ENCODE assay signal across 8 cellular contexts in the genomic region with DNA sequence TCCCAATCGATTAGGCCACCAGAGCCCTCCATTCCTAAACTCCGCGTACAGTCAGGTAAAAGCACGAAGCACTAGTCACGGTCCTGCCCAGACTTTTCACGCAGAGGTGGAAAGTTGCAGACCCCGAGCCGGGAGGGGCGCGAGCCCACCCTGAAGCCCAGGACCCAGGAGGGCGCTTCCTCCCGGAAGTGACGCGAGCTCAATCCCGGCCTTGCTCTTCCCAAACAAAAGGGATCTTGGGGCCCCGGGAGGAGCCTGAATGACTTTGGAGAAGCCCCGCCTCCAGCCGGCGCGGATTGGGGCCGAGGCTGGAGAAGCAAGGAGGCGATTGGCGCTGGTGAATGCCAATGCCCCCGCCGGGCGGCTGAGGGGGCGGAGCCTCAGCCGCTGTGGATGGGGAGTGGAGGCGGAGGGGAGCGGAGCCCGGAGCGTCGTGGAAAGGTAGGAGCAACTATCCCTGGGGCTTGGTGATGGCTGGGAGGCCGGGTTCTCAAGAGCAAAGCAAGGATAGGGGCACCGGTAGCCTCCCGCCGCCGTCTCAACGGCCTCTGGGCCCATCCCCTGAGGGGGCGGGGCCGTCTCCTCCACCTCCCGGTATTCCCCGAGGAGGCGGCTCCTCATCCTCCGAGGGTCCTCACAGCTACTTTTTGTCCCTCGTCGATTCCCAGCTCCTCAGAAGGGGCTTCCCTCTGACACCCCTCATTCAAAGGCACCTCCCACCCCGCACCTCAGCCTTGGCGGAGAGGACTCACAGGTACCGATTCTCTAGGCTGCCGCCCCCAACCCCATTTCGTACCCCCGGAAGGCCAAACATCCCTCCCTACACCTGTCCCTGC. TPM values are rescaled to one million over a fixed set of nuclear protein-coding genes. Genes with fewer than 3 reads are reported as not detected.
DNase-seq lines count a peak whose midpoint lies in the region; ATAC-seq and TF ChIP-seq lines count a peak whose summit lies in the region.

A gene with protein sequence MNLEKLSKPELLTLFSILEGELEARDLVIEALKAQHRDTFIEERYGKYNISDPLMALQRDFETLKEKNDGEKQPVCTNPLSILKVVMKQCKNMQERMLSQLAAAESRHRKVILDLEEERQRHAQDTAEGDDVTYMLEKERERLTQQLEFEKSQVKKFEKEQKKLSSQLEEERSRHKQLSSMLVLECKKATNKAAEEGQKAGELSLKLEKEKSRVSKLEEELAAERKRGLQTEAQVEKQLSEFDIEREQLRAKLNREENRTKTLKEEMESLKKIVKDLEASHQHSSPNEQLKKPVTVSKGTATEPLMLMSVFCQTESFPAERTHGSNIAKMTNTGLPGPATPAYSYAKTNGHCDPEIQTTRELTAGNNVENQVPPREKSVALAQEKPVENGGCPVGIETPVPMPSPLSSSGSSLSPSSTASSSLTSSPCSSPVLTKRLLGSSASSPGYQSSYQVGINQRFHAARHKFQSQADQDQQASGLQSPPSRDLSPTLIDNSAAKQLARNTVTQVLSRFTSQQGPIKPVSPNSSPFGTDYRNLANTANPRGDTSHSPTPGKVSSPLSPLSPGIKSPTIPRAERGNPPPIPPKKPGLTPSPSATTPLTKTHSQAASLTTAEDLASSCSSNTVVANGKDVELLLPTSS (plus strand): TSS at position 383 of the 836 bp plus-strand sequence. CDS start 19,952 bp downstream, outside the sequence.

- TF ChIP-seq POLR2A in adrenal gland (IDR thresholded peaks at IDR 0.05), result peak in 1 of 2 donors; percentile 59
- peak in 1 of 2 donors; percentile 82 for TF ChIP-seq POLR2A in heart left ventricle (IDR thresholded peaks at IDR 0.05)

- intact Hi-C loops in adrenal gland (cut with DNase I) (loop anchor here (5.0 to 10.0 kb wide), 3 partner anchors 66 to 311 kb away; a partner anchor contains a TSS), heart left ventricle (cut with DNase I) (loop anchor here in 9 of 10 donors (2.0 to 10.0 kb wide), 8 partner anchors 41 to 311 kb away; a partner anchor contains a TSS), posterior cingulate gyrus (cut with DNase I) (loop anchor here (5.0 kb wide), 1 partner anchor 221 kb away; a partner anchor contains a TSS)

- H3K9me3 ChIP-seq in adrenal gland (replicated peaks in 1 of 3), result no peaks in the 10 kb centered on the region
- no peaks in the 10 kb centered on the region for H3K9me3 ChIP-seq in heart left ventricle

- H3K27ac ChIP-seq in adrenal gland (peak within 1 kb of the TSS; percentile 35 to 91 (median 86)), heart left ventricle (peak within 1 kb of the TSS; percentile 90 to 98 (median 96))

- TF ChIP-seq CTCF in GM10266 (IDR thresholded peaks at IDR 0.05; ENCODE audit: control insufficient read depth, insufficient read depth, low read depth, missing control alignments) (no peak), adrenal gland (IDR thresholded peaks at IDR 0.05) (no peak), heart left ventricle (IDR thresholded peaks at IDR 0.05) (no peak), type B pancreatic cell (conservative IDR thresholded peaks at IDR 0.05) (no peak)

- peaks cover 36% of the 10 kb centered on the region for H3K4me1 Mint-ChIP-seq in type B pancreatic cell (ENCODE audit: unreplicated experiment)

- no peaks in the 10 kb centered on the region for H3K27me3 ChIP-seq in adrenal gland
- H3K27me3 ChIP-seq in heart left ventricle, result no peaks in the 10 kb centered on the region

- no peaks in the 10 kb centered on the region for H3K36me3 ChIP-seq in adrenal gland (replicated peaks in 1 of 2)
- H3K36me3 ChIP-seq in heart left ventricle, result no peaks in the 10 kb centered on the region

- 0 to 1% (median 1%) methylated on average over 25 to 53 of the region's 53 CpGs for WGBS in adrenal gland, 4 donors
- WGBS in heart left ventricle, 4 donors, result 0 to 1% (median 1%) methylated on average over 45 to 53 of the region's 53 CpGs

- no peaks in the 10 kb centered on the region for H3K27me3 Mint-ChIP-seq in type B pancreatic cell

- peaks cover 19 to 49% of the 10 kb centered on the region in 2 donors for H3K4me1 ChIP-seq in adrenal gland (replicated peaks in 1 of 2)
- peaks cover 0 to 82% (median 45%) of the 10 kb centered on the region in 12 donors for H3K4me1 ChIP-seq in heart left ventricle

- H3K4me3 ChIP-seq in adrenal gland (peak within 1 kb of the TSS; percentile 7 to 100 (median 76)), heart left ventricle (peak within 1 kb of the TSS; percentile 61 to 99 (median 88))

- DNase-seq in GM10266 (ENCODE audit: extremely low spot score), result peak; percentile 86
- peak; percentile 98 for DNase-seq in NCI-H1105 treated with DMSO at 0.1 percent for 48 hours (lab: John Stamatoyannopoulos, UW)
- DNase-seq in T follicular helper cell (ENCODE audit: low read depth), result peak; percentile 72
- peak; percentile 96 to 98 (median 97) for DNase-seq in adrenal gland
- DNase-seq in heart left ventricle, result peak; percentile 97 to 99 (median 98)
- DNase-seq in posterior cingulate gyrus, result peak; percentile 94 to 100 (median 98)
- DNase-seq in type B pancreatic cell (ENCODE audit: extremely low spot score, unreplicated experiment), result peak; percentile 95

- no peaks in the 10 kb centered on the region for H3K9me3 Mint-ChIP-seq in type B pancreatic cell

- ATAC-seq in HG02642 (IDR thresholded peaks at IDR 0.05; ENCODE audit: poor library complexity, unreplicated experiment) (peak; percentile 91), heart left ventricle (peak; percentile 91 to 97 (median 94))

- H3K36me3 Mint-ChIP-seq in type B pancreatic cell, result peaks cover 8% of the 10 kb centered on the region

- peak within 1 kb of the TSS; percentile 96 for H3K4me3 Mint-ChIP-seq in type B pancreatic cell

- H3K27ac Mint-ChIP-seq in type B pancreatic cell, result peak within 1 kb of the TSS; percentile 97

RNA-seq across cellular contexts. Expression of the gene that starts here (rescaled TPM):
- total RNA-seq in adrenal gland (10 to 100 TPM in 5 of 8 donors, 1 to 10 TPM in 3; 5.5 to 22.0 (median 16.8) TPM), heart left ventricle (10 to 100 TPM in 8 of 9 donors, 1 to 10 TPM in 1; 9.3 to 22.8 (median 14.7) TPM), type B pancreatic cell (ENCODE audit: low replicate concordance) (47.9 and 77.4 TPM in 2 replicates)
- polyA plus RNA-seq in adrenal gland (10 to 100 TPM in 1 of 3 donors, 1 to 10 TPM in 2; 2.5 to 11.3 (median 6.3) TPM), heart left ventricle (1 to 10 TPM; 4.6 to 6.5 TPM)

Comparison
In these comparisons a context has a peak if more than half of its experiments do, and no peak if none do; other contexts are left out.
1. Peak in every context shown above with its lines: DNase-seq, ATAC-seq, H3K4me3 ChIP-seq and H3K27ac ChIP-seq.